In genomic region chr5:173969167-173970049, GRCh38 we compare ENCODE assay signal across 10 cellular contexts. TPM values are rescaled to one million over a fixed set of nuclear protein-coding genes. Genes with fewer than 3 reads are reported as not detected.
DNase-seq lines count a peak whose midpoint lies in the region; ATAC-seq and TF ChIP-seq lines count a peak whose summit lies in the region.
"Had no signal": no experiment of that assay in that cellular context is flagged by ENCODE, and none has a peak within 500 bp of the region (broad histone marks: within the 10 kb centered on the region; RNA-seq: fewer than 3 reads in every experiment).

No MANE protein-coding gene starts in this region.

- H3K4me2 ChIP-seq in GM23338 = peak overlapping the region; percentile 58

- H3K79me2 ChIP-seq in GM23338 (replicated peaks; ENCODE audit: insufficient read depth) = no peaks in the 10 kb centered on the region

- no peaks in the 10 kb centered on the region for H3K9me2 ChIP-seq in GM23338 (ENCODE audit: insufficient read depth)

- H3K27ac ChIP-seq in GM23338 (ENCODE audit: low read depth) = no peak overlapping the region

- peaks cover 65% of the 10 kb centered on the region for H3K4me1 Mint-ChIP-seq in GM23338
- peaks cover 29% of the 10 kb centered on the region for H3K4me1 Mint-ChIP-seq in progenitor cell of endocrine pancreas (ENCODE audit: low read depth)

- H3K27ac Mint-ChIP-seq in GM23338 (peak overlapping the region; percentile 71), progenitor cell of endocrine pancreas (peak overlapping the region; percentile 62)

- intact Hi-C loops in posterior vena cava (cut with DNase I) = loop anchor here (5.0 to 10.0 kb wide), 3 partner anchors 82 to 347 kb away; partner anchors contain the start of gene CPEB4 (in 1 of the 2)

- H3F3A ChIP-seq in GM23338 (replicated peaks; ENCODE audit: low read depth) = peaks cover 9% of the 10 kb centered on the region; the same call in 1 of the 2 replicates

- peaks cover 69% of the 10 kb centered on the region for H3K4me1 ChIP-seq in GM23338 (ENCODE audit: insufficient read depth)

- DNase-seq in GM23338 (ENCODE audit: low spot score) = no peak
- DNase-seq in NCI-H82 treated with DMSO at 0.1 percent for 48 hours (lab: John Stamatoyannopoulos, UW; ENCODE audit: unreplicated experiment) = peak; percentile 74
- peak; percentile 25 to 35 for DNase-seq in erythroblast (lab: John Stamatoyannopoulos, UW)
- no peak for DNase-seq in progenitor cell of endocrine pancreas (ENCODE audit: low spot score, unreplicated experiment)
- DNase-seq in occipital lobe (lab: John Stamatoyannopoulos, UW) = no peak
- no peak for DNase-seq in NCI-H446 treated with DMSO at 0.1 percent for 48 hours (lab: John Stamatoyannopoulos, UW)
- no peak for DNase-seq in posterior vena cava (ENCODE audit: low spot score)
- DNase-seq: effector CD8-positive, alpha-beta T cell; NCI-H1417 treated with DMSO at 0.1 percent for 48 hours had no signal

- H3K9me3 Mint-ChIP-seq in GM23338 (peaks cover 7% of the 10 kb centered on the region; the same call in 2 of the 3 replicates), progenitor cell of endocrine pancreas (ENCODE audit: low read depth) (no peaks in the 10 kb centered on the region)

- no peak for TF ChIP-seq CTCF in GM23338 (conservative IDR thresholded peaks at IDR 0.05; ENCODE audit: low read depth in 2 of 2)
- TF ChIP-seq CTCF in progenitor cell of endocrine pancreas (IDR thresholded peaks at IDR 0.05; ENCODE audit: unreplicated experiment) = no peak

- H3K27me3 ChIP-seq in GM23338 (ENCODE audit: insufficient read depth) = no peaks in the 10 kb centered on the region

- H3K36me3 Mint-ChIP-seq in GM23338 (ENCODE audit: low read depth) (peaks cover 5% of the 10 kb centered on the region), progenitor cell of endocrine pancreas (ENCODE audit: insufficient read depth) (no peaks in the 10 kb centered on the region)

- H3K4me3 ChIP-seq in GM23338 = no peak overlapping the region

- no peaks in the 10 kb centered on the region for H3K36me3 ChIP-seq in GM23338 (ENCODE audit: insufficient read depth)

- H2AFZ ChIP-seq in GM23338 = peak overlapping the region; percentile 52; the same call in 1 of the 2 replicates

- no peak overlapping the region; the same call in 2 of the 3 replicates for H3K4me3 Mint-ChIP-seq in GM23338
- H3K4me3 Mint-ChIP-seq in progenitor cell of endocrine pancreas (ENCODE audit: low read depth) = no peak overlapping the region

- no peaks in the 10 kb centered on the region for H4K20me1 ChIP-seq in GM23338 (replicated peaks; ENCODE audit: insufficient read depth)

- no peak for TF ChIP-seq POLR2A in erythroblast (IDR thresholded peaks at IDR 0.05; ENCODE audit: low read length)

- H3K27me3 Mint-ChIP-seq in GM23338 (ENCODE audit: insufficient read depth, low read depth, poor library complexity) = peaks cover 11% of the 10 kb centered on the region
- H3K27me3 Mint-ChIP-seq in progenitor cell of endocrine pancreas = peaks cover 8% of the 10 kb centered on the region

- no peak for ATAC-seq in GM23338

TF ChIP-seq in GM23338, 12 proteins besides CTCF, POLR2A, EP300 and RAD21:
- TF ChIP-seq, protein P1, sequence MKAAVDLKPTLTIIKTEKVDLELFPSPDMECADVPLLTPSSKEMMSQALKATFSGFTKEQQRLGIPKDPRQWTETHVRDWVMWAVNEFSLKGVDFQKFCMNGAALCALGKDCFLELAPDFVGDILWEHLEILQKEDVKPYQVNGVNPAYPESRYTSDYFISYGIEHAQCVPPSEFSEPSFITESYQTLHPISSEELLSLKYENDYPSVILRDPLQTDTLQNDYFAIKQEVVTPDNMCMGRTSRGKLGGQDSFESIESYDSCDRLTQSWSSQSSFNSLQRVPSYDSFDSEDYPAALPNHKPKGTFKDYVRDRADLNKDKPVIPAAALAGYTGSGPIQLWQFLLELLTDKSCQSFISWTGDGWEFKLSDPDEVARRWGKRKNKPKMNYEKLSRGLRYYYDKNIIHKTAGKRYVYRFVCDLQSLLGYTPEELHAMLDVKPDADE (IDR thresholded peaks at IDR 0.05) = no peak
- TF ChIP-seq POLR2AphosphoS5 (IDR thresholded peaks at IDR 0.05; ENCODE audit: low read depth) = no peak

RNA-seq across cellular contexts. Expression of gene C5orf47, which starts 19.6 kb away (rescaled TPM):
- total RNA-seq in GM23338 (2014; rRNA removed; shearing (Covaris generic)) = 0.63 and 1.0 TPM in 2 replicates
- polyA plus RNA-seq in GM23338 (2016; fragmentation: Nextera tagmentation; extraction: Ambion mirVana) = 0.50 and 1.1 TPM in 2 replicates
- total RNA-seq in progenitor cell of endocrine pancreas (not detected in 2 replicates), occipital lobe (0.16 TPM), posterior vena cava (under 1 TPM in 1 of 2 donors, not detected in 1; 0.33 TPM)
- total RNA-seq: subcutaneous adipose tissue had no signal

Comparison
In these comparisons a context has a peak if more than half of its experiments do, and no peak if none do; other contexts are left out.
1. DNase-seq: peak in NCI-H82 treated with DMSO at 0.1 percent for 48 hours (single experiment) and erythroblast (2 of 2); none in GM23338 (single experiment), progenitor cell of endocrine pancreas (single experiment), occipital lobe (single experiment), NCI-H446 treated with DMSO at 0.1 percent for 48 hours (single experiment) and posterior vena cava (single experiment).